1 cellular context compared by ENCODE assay signal in the genomic region with DNA sequence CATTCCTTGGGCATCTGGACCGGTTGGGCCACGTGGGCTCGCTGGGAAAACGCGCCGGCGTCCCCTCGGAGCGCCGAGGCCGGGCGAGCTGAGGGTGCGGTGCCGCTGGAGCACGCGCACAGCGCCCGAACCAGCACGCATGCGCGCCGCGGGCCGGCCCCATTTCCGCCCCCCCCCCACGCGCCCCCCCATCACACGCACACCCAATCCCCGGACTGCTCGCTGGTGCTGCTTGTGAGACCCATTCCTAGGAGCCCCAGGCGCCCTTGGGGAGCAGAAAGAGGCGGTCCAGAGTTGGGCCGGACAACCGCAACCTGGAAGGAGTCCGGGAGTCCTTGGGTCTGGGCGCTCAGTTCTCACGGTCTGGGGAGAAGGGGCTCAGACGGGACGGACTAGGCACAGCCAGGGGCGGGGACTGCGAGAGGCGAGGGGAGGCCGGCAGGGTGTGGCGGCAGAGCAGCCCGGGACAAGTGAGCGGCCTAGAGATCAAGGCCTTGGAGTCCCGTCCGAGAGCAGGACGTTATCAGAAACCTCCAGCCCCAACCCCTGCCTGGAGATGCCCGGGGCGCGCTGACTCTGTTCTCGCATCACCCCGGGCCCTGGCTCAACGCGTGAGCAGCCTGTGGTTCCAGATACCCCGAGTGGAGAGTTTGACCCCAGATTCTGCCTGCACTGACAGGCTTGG.
A peak's percentile ranks its signal among the peaks of the same experiment; 100 is the strongest.
TF ChIP-seq lines count a peak whose summit lies in the region.

No MANE protein-coding gene starts in this region.

TF ChIP-seq in K562, 482 proteins besides CTCF, POLR2A, EP300 and RAD21 (continued from another document and continues in another):
- TF ChIP-seq PREB (CRISPR knock-in tag; IDR thresholded peaks at IDR 0.05) (0 out of 2 replicates have a peak, but pooled peaks have one; percentile 61), TAL1 (IDR thresholded peaks at IDR 0.05) (peak; percentile 72; the same call in 1 of the 2 replicates), BMI1 (IDR thresholded peaks at IDR 0.05; ENCODE audit: low read length) (no peak), PHF8 (IDR thresholded peaks at IDR 0.05; ENCODE audit: borderline replicate concordance, low read length) (peak; percentile 76; the same call in 1 of the 2 replicates), MCM5 (IDR thresholded peaks at IDR 0.05; ENCODE audit: low read depth) (no peak), ZSCAN29 (IDR thresholded peaks at IDR 0.05) (no peak), E2F1 (CRISPR knock-in tag; IDR thresholded peaks at IDR 0.05) (peak; percentile 25; the same call in 1 of the 2 replicates), BCOR (IDR thresholded peaks at IDR 0.05) (peak; percentile 38; the same call in 1 of the 2 replicates), PRPF4 (IDR thresholded peaks at IDR 0.05; ENCODE audit: insufficient read depth, low read depth, low read length, poor library complexity, severe bottlenecking) (no peak), POLR2AphosphoS5 (IDR thresholded peaks at IDR 0.05; ENCODE audit: control insufficient read depth, insufficient read depth, low read depth, low read length) (peak; percentile 67), ID3 (CRISPR knock-in tag; IDR thresholded peaks at IDR 0.05) (no peak), ID3 (tag; IDR thresholded peaks at IDR 0.05) (no peak), BRCA1 (IDR thresholded peaks at IDR 0.05) (no peak), BRCA1 (CRISPR knock-in tag; IDR thresholded peaks at IDR 0.05) (peak; percentile 98), XRCC5 (IDR thresholded peaks at IDR 0.05; ENCODE audit: low read depth, low read length) (0 out of 2 replicates have a peak, but pooled peaks have one; percentile 47), DNMT1 (IDR thresholded peaks at IDR 0.05) (no peak), ZNF507 (tag; conservative IDR thresholded peaks at IDR 0.05) (no peak), ZNF76 (CRISPR knock-in tag; IDR thresholded peaks at IDR 0.05; ENCODE audit: borderline replicate concordance) (peak; percentile 11; the same call in 1 of the 2 replicates), PML (IDR thresholded peaks at IDR 0.05; ENCODE audit: low read length) (no peak; the same call in none of the 2 replicates), NCOR1 (IDR thresholded peaks at IDR 0.05) (peak; percentile 72), TARDBP (IDR thresholded peaks at IDR 0.05) (peak; percentile 94), ZNF133 (CRISPR knock-in tag; IDR thresholded peaks at IDR 0.05) (no peak), NFE2 (IDR thresholded peaks at IDR 0.05; ENCODE audit: low read depth) (no peak), PHF21A (IDR thresholded peaks at IDR 0.05; ENCODE audit: borderline replicate concordance, low read depth) (peak; percentile 98), HDAC8 (tag; IDR thresholded peaks at IDR 0.05) (no peak), ZNF175 (CRISPR knock-in tag; IDR thresholded peaks at IDR 0.05; ENCODE audit: low read depth) (no peak), NCOA4 (IDR thresholded peaks at IDR 0.05; ENCODE audit: partially characterized antibody) (no peak), VEZF1 (CRISPR knock-in tag; IDR thresholded peaks at IDR 0.05) (peak; percentile 99), ZFX (CRISPR knock-in tag; IDR thresholded peaks at IDR 0.05) (peak; percentile 92), ZNF57 (CRISPR knock-in tag; IDR thresholded peaks at IDR 0.05) (0 out of 2 replicates have a peak, but pooled peaks have one; percentile 15), TAF1 (IDR thresholded peaks at IDR 0.05; ENCODE audit: control insufficient read depth, extremely low read depth, insufficient read depth, low read length, severe bottlenecking) (peak; percentile 45), EP400 (IDR thresholded peaks at IDR 0.05) (peak; percentile 48; the same call in 1 of the 2 replicates), TCFL5 (CRISPR knock-in tag; conservative IDR thresholded peaks at IDR 0.05) (no peak), TOE1 (IDR thresholded peaks at IDR 0.05; ENCODE audit: borderline replicate concordance) (no peak), TOE1 (CRISPR knock-in tag; IDR thresholded peaks at IDR 0.05; ENCODE audit: borderline replicate concordance, low read depth) (no peak; the same call in 1 of the 2 replicates), CEBPB (tag; IDR thresholded peaks at IDR 0.05) (no peak), ZNF347 (CRISPR knock-in tag; IDR thresholded peaks at IDR 0.05; ENCODE audit: low read depth) (no peak), SLC30A9 (CRISPR knock-in tag; IDR thresholded peaks at IDR 0.05) (0 out of 2 replicates have a peak, but pooled peaks have one; percentile 20), KAT2B (IDR thresholded peaks at IDR 0.05; ENCODE audit: low read depth, low read length) (no peak), HDAC1 (IDR thresholded peaks at IDR 0.05) (peak in 1 of 2 experiments; percentile 50; a peak in 1 of 4 replicates), SMARCB1 (IDR thresholded peaks at IDR 0.05; ENCODE audit: insufficient read length, low read depth) (no peak), MYNN (IDR thresholded peaks at IDR 0.05) (peak; percentile 69; the same call in 1 of the 2 replicates), MYNN (CRISPR knock-in tag; IDR thresholded peaks at IDR 0.05) (no peak), CBX1 (IDR thresholded peaks at IDR 0.05; ENCODE audit: low read depth) (peak; percentile 92)
- TF ChIP-seq, protein P1, sequence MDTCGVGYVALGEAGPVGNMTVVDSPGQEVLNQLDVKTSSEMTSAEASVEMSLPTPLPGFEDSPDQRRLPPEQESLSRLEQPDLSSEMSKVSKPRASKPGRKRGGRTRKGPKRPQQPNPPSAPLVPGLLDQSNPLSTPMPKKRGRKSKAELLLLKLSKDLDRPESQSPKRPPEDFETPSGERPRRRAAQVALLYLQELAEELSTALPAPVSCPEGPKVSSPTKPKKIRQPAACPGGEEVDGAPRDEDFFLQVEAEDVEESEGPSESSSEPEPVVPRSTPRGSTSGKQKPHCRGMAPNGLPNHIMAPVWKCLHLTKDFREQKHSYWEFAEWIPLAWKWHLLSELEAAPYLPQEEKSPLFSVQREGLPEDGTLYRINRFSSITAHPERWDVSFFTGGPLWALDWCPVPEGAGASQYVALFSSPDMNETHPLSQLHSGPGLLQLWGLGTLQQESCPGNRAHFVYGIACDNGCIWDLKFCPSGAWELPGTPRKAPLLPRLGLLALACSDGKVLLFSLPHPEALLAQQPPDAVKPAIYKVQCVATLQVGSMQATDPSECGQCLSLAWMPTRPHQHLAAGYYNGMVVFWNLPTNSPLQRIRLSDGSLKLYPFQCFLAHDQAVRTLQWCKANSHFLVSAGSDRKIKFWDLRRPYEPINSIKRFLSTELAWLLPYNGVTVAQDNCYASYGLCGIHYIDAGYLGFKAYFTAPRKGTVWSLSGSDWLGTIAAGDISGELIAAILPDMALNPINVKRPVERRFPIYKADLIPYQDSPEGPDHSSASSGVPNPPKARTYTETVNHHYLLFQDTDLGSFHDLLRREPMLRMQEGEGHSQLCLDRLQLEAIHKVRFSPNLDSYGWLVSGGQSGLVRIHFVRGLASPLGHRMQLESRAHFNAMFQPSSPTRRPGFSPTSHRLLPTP (IDR thresholded peaks at IDR 0.05; ENCODE audit: borderline replicate concordance, extremely low read depth, insufficient read length), result no peak
- TF ChIP-seq, protein P2, sequence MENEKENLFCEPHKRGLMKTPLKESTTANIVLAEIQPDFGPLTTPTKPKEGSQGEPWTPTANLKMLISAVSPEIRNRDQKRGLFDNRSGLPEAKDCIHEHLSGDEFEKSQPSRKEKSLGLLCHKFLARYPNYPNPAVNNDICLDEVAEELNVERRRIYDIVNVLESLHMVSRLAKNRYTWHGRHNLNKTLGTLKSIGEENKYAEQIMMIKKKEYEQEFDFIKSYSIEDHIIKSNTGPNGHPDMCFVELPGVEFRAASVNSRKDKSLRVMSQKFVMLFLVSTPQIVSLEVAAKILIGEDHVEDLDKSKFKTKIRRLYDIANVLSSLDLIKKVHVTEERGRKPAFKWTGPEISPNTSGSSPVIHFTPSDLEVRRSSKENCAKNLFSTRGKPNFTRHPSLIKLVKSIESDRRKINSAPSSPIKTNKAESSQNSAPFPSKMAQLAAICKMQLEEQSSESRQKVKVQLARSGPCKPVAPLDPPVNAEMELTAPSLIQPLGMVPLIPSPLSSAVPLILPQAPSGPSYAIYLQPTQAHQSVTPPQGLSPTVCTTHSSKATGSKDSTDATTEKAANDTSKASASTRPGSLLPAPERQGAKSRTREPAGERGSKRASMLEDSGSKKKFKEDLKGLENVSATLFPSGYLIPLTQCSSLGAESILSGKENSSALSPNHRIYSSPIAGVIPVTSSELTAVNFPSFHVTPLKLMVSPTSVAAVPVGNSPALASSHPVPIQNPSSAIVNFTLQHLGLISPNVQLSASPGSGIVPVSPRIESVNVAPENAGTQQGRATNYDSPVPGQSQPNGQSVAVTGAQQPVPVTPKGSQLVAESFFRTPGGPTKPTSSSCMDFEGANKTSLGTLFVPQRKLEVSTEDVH (IDR thresholded peaks at IDR 0.05; ENCODE audit: low read depth, partially characterized antibody), result no peak
- TF ChIP-seq, protein P3, sequence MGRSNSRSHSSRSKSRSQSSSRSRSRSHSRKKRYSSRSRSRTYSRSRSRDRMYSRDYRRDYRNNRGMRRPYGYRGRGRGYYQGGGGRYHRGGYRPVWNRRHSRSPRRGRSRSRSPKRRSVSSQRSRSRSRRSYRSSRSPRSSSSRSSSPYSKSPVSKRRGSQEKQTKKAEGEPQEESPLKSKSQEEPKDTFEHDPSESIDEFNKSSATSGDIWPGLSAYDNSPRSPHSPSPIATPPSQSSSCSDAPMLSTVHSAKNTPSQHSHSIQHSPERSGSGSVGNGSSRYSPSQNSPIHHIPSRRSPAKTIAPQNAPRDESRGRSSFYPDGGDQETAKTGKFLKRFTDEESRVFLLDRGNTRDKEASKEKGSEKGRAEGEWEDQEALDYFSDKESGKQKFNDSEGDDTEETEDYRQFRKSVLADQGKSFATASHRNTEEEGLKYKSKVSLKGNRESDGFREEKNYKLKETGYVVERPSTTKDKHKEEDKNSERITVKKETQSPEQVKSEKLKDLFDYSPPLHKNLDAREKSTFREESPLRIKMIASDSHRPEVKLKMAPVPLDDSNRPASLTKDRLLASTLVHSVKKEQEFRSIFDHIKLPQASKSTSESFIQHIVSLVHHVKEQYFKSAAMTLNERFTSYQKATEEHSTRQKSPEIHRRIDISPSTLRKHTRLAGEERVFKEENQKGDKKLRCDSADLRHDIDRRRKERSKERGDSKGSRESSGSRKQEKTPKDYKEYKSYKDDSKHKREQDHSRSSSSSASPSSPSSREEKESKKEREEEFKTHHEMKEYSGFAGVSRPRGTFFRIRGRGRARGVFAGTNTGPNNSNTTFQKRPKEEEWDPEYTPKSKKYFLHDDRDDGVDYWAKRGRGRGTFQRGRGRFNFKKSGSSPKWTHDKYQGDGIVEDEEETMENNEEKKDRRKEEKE (IDR thresholded peaks at IDR 0.05; ENCODE audit: borderline replicate concordance in 1 of 2, control insufficient read depth in 1 of 2, low read depth in 2 of 2, low read length in 1 of 2), result no peak
- TF ChIP-seq, protein P4, sequence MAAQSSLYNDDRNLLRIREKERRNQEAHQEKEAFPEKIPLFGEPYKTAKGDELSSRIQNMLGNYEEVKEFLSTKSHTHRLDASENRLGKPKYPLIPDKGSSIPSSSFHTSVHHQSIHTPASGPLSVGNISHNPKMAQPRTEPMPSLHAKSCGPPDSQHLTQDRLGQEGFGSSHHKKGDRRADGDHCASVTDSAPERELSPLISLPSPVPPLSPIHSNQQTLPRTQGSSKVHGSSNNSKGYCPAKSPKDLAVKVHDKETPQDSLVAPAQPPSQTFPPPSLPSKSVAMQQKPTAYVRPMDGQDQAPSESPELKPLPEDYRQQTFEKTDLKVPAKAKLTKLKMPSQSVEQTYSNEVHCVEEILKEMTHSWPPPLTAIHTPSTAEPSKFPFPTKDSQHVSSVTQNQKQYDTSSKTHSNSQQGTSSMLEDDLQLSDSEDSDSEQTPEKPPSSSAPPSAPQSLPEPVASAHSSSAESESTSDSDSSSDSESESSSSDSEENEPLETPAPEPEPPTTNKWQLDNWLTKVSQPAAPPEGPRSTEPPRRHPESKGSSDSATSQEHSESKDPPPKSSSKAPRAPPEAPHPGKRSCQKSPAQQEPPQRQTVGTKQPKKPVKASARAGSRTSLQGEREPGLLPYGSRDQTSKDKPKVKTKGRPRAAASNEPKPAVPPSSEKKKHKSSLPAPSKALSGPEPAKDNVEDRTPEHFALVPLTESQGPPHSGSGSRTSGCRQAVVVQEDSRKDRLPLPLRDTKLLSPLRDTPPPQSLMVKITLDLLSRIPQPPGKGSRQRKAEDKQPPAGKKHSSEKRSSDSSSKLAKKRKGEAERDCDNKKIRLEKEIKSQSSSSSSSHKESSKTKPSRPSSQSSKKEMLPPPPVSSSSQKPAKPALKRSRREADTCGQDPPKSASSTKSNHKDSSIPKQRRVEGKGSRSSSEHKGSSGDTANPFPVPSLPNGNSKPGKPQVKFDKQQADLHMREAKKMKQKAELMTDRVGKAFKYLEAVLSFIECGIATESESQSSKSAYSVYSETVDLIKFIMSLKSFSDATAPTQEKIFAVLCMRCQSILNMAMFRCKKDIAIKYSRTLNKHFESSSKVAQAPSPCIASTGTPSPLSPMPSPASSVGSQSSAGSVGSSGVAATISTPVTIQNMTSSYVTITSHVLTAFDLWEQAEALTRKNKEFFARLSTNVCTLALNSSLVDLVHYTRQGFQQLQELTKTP (IDR thresholded peaks at IDR 0.05; ENCODE audit: low read depth in 1 of 2, partially characterized antibody in 2 of 2), result no peak
